In genomic region chr1:113978863-113979702, GRCh38 we compare ENCODE assay signal across 8 cellular contexts. TPM values are rescaled to one million over a fixed set of nuclear protein-coding genes. Genes with fewer than 3 reads are reported as not detected.
DNase-seq lines count a peak whose midpoint lies in the region; ATAC-seq and TF ChIP-seq lines count a peak whose summit lies in the region.

OLFML3 (plus strand) TSS chr1:113979474; CDS start chr1:113979517, 43 bp downstream.

- no peak for ATAC-seq in GM21529 (IDR thresholded peaks at IDR 0.05; ENCODE audit: unreplicated experiment)

- DNase-seq in COLO668 (lab: John Stamatoyannopoulos, UW; ENCODE audit: unreplicated experiment) (peak; percentile 76), NCI-H345 (lab: John Stamatoyannopoulos, UW) (peak; percentile 78), epidermal melanocyte (ENCODE audit: insufficient read length, low spot score) (peak; percentile 76), mesenteric fat pad (ENCODE audit: low spot score) (no peak)
- DNase-seq in activated CD4-positive, alpha-beta T cell treated with anti-CD3 and anti-CD28 coated beads, Interleukin-2, amount 50 U/mL, for 1 hour = peak; percentile 56
- DNase-seq in stimulated activated CD8-positive, alpha-beta memory T cell treated with anti-CD3 and anti-CD28 coated beads, Interleukin-2, amount 100 ng/mL, for 48 hours (ENCODE audit: low read depth in 2 of 2) = peak; percentile 33 to 43

- CTCF ChIA-PET in HEK293 (lab: Yijun Ruan, JAX) = interaction anchor here (0.5 to 7.7 kb wide), 35 partner anchors 10 to 1490 kb away, joined by 3 to 99 read pairs (median 4); partner anchors contain the start of gene PHTF1

- H3K36me3 ChIP-seq in HEK293 (ENCODE audit: control insufficient read depth in 2 of 2, insufficient read depth in 1 of 2, low read length in 2 of 2) = peaks cover 0 to 11% of the 10 kb centered on the region in 2 experiments; a peak in 1 of 3 replicates

- POLR2A ChIA-PET in HEK293 (lab: Yijun Ruan, JAX) = interaction anchor here (0.6 to 1.0 kb wide), 4 partner anchors 17 to 27 kb away, joined by 3 to 4 read pairs (median 3); no protein-coding TSS in a partner anchor

- no peak within 1 kb of the TSS for H3K4me3 ChIP-seq in HEK293 (ENCODE audit: low read depth, low read length)

- H3K27ac ChIP-seq in HEK293 (ENCODE audit: extremely low read depth, low read depth, low read length) = no peak within 1 kb of the TSS; the same call in 1 of the 2 replicates

- H3K4me1 ChIP-seq in HEK293 (ENCODE audit: control insufficient read depth, insufficient read depth, low read length) = peaks cover 5% of the 10 kb centered on the region; the same call in 1 of the 2 replicates

- no peaks in the 10 kb centered on the region for H3K9me3 ChIP-seq in HEK293 (ENCODE audit: control insufficient read depth, insufficient read depth, low read depth, low read length)

- TF ChIP-seq CTCF in HEK293 (tag by site-specific recombination; IDR thresholded peaks at IDR 0.05) = peak; percentile 72

TF ChIP-seq in HEK293, 187 proteins besides CTCF, POLR2A, EP300 and RAD21:
- TF ChIP-seq, protein P1, sequence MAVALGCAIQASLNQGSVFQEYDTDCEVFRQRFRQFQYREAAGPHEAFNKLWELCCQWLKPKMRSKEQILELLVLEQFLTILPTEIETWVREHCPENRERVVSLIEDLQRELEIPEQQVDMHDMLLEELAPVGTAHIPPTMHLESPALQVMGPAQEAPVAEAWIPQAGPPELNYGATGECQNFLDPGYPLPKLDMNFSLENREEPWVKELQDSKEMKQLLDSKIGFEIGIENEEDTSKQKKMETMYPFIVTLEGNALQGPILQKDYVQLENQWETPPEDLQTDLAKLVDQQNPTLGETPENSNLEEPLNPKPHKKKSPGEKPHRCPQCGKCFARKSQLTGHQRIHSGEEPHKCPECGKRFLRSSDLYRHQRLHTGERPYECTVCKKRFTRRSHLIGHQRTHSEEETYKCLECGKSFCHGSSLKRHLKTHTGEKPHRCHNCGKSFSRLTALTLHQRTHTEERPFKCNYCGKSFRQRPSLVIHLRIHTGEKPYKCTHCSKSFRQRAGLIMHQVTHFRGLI (tag by site-specific recombination; IDR thresholded peaks at IDR 0.05) = peak; percentile 65; the same call in 1 of the 2 replicates
- TF ChIP-seq KLF9 (tag by site-specific recombination; IDR thresholded peaks at IDR 0.05; ENCODE audit: low read depth) (peak; percentile 29; the same call in 1 of the 2 replicates), ZEB2 (tag by site-specific recombination; IDR thresholded peaks at IDR 0.05) (0 out of 2 replicates have a peak, but pooled peaks have one; percentile 21), BCL11B (tag by site-specific recombination; IDR thresholded peaks at IDR 0.05; ENCODE audit: low read depth) (0 out of 2 replicates have a peak, but pooled peaks have one; percentile 22), SP7 (tag by site-specific recombination; IDR thresholded peaks at IDR 0.05) (0 out of 2 replicates have a peak, but pooled peaks have one; percentile 24), ZFP37 (tag by site-specific recombination; IDR thresholded peaks at IDR 0.05) (peak; percentile 46; the same call in 1 of the 2 replicates), ZNF341 (tag by site-specific recombination; IDR thresholded peaks at IDR 0.05; ENCODE audit: low read depth) (peak; percentile 17; the same call in 1 of the 2 replicates), ZBTB17 (tag by site-specific recombination; IDR thresholded peaks at IDR 0.05) (peak; percentile 50; the same call in 1 of the 2 replicates), ZNF521 (tag by site-specific recombination; IDR thresholded peaks at IDR 0.05) (no peak), EGR2 (tag by site-specific recombination; IDR thresholded peaks at IDR 0.05; ENCODE audit: low read depth) (peak; percentile 77), ZFHX2 (tag by site-specific recombination; conservative IDR thresholded peaks at IDR 0.05) (peak; percentile 83), ZNF629 (tag by site-specific recombination; IDR thresholded peaks at IDR 0.05) (no peak), PRDM10 (tag by site-specific recombination; IDR thresholded peaks at IDR 0.05) (peak; percentile 54), KLF8 (tag by site-specific recombination; IDR thresholded peaks at IDR 0.05) (0 out of 2 replicates have a peak, but pooled peaks have one; percentile 6), KLF10 (tag by site-specific recombination; IDR thresholded peaks at IDR 0.05) (peak; percentile 62), ZNF654 (tag by site-specific recombination; IDR thresholded peaks at IDR 0.05; ENCODE audit: low read depth) (peak; percentile 81), SP3 (tag by site-specific recombination; IDR thresholded peaks at IDR 0.05) (no peak)
- TF ChIP-seq, protein P2, sequence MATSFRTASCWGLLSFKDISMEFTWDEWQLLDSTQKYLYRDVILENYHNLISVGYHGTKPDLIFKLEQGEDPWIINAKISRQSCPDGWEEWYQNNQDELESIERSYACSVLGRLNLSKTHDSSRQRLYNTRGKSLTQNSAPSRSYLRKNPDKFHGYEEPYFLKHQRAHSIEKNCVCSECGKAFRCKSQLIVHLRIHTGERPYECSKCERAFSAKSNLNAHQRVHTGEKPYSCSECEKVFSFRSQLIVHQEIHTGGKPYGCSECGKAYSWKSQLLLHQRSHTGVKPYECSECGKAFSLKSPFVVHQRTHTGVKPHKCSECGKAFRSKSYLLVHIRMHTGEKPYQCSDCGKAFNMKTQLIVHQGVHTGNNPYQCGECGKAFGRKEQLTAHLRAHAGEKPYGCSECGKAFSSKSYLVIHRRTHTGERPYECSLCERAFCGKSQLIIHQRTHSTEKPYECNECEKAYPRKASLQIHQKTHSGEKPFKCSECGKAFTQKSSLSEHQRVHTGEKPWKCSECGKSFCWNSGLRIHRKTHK (tag by site-specific recombination; IDR thresholded peaks at IDR 0.05) = no peak
- TF ChIP-seq, protein P3, sequence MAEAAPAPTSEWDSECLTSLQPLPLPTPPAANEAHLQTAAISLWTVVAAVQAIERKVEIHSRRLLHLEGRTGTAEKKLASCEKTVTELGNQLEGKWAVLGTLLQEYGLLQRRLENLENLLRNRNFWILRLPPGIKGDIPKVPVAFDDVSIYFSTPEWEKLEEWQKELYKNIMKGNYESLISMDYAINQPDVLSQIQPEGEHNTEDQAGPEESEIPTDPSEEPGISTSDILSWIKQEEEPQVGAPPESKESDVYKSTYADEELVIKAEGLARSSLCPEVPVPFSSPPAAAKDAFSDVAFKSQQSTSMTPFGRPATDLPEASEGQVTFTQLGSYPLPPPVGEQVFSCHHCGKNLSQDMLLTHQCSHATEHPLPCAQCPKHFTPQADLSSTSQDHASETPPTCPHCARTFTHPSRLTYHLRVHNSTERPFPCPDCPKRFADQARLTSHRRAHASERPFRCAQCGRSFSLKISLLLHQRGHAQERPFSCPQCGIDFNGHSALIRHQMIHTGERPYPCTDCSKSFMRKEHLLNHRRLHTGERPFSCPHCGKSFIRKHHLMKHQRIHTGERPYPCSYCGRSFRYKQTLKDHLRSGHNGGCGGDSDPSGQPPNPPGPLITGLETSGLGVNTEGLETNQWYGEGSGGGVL (tag by site-specific recombination; IDR thresholded peaks at IDR 0.05) = 0 out of 2 replicates have a peak, but pooled peaks have one; percentile 19
- TF ChIP-seq, protein P4, sequence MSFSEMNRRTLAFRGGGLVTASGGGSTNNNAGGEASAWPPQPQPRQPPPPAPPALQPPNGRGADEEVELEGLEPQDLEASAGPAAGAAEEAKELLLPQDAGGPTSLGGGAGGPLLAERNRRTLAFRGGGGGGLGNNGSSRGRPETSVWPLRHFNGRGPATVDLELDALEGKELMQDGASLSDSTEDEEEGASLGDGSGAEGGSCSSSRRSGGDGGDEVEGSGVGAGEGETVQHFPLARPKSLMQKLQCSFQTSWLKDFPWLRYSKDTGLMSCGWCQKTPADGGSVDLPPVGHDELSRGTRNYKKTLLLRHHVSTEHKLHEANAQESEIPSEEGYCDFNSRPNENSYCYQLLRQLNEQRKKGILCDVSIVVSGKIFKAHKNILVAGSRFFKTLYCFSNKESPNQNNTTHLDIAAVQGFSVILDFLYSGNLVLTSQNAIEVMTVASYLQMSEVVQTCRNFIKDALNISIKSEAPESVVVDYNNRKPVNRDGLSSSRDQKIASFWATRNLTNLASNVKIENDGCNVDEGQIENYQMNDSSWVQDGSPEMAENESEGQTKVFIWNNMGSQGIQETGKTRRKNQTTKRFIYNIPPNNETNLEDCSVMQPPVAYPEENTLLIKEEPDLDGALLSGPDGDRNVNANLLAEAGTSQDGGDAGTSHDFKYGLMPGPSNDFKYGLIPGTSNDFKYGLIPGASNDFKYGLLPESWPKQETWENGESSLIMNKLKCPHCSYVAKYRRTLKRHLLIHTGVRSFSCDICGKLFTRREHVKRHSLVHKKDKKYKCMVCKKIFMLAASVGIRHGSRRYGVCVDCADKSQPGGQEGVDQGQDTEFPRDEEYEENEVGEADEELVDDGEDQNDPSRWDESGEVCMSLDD (tag by site-specific recombination; IDR thresholded peaks at IDR 0.05) = peak; percentile 74

RNA-seq across cellular contexts. Expression of gene OLFML3, which starts in this region (rescaled TPM):
- 44.3 TPM for total RNA-seq in mesenteric fat pad
